ENCODE assay signal across 14 cellular contexts in the genomic region with DNA sequence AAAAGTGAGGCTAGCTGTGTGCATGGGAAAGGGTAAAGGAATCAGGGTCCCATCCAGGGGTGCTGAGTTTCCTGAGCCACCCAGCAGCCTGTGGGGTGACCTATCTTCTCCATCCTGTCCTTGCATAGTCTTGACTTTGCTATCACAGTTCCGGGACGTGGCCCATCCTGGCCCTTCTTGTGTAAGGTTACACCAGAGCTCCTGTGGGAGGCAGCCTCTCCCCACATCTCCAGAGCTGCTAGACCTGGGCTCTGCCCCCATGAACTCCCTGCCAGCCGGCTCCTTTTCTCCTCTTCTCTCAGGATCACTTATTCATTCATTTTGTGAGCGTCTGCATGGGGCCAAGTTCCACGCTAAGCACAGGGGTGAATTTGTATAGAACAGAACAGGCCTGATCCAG.
DNase-seq lines count a peak whose midpoint lies in the region; TF ChIP-seq lines count a peak whose summit lies in the region.
"Had no signal": no experiment of that assay in that cellular context is flagged by ENCODE, and none has a peak within 500 bp of the region (broad histone marks: within the 10 kb centered on the region; RNA-seq: fewer than 3 reads in every experiment).

No MANE protein-coding gene starts in this region.

- no peak for TF ChIP-seq POLR2A in breast epithelium (IDR thresholded peaks at IDR 0.05)

- no peak overlapping the region for H3K27ac ChIP-seq in breast epithelium
- H3K27ac ChIP-seq in SJSA1 = no peak overlapping the region
- H3K27ac ChIP-seq: KMS-11, Peyer's patch, upper lobe of left lung had no signal

- no peaks in the 10 kb centered on the region for H3K4me1 ChIP-seq in breast epithelium
- H3K4me1 ChIP-seq in SJSA1 (replicated peaks) = peaks cover 35% of the 10 kb centered on the region
- H3K4me1 ChIP-seq: upper lobe of left lung had no signal

- no peak overlapping the region for H3K27ac Mint-ChIP-seq in MCF 10A (ENCODE audit: low read depth, unreplicated experiment)
- H3K27ac Mint-ChIP-seq: CD8-positive, alpha-beta memory T cell; mesothelial cell of epicardium had no signal

- no peaks in the 10 kb centered on the region for H3K27me3 Mint-ChIP-seq in MCF 10A (ENCODE audit: insufficient read depth, unreplicated experiment)

- H3K4me3 ChIP-seq in breast epithelium = no peak overlapping the region
- no peak overlapping the region for H3K4me3 ChIP-seq in SJSA1
- H3K4me3 ChIP-seq in fibroblast of mammary gland (ENCODE audit: control insufficient read depth, low read depth, low read length) = no peak overlapping the region
- H3K4me3 ChIP-seq: Peyer's patch, upper lobe of left lung had no signal

- DNase-seq in MCF 10A (ENCODE audit: unreplicated experiment) (peak; percentile 23), breast epithelium (ENCODE audit: low spot score in 2 of 2) (no peak), SJSA1 (ENCODE audit: low read depth in 1 of 2, low spot score in 2 of 2) (peak; percentile 32 to 55), fibroblast of mammary gland (ENCODE audit: low read depth) (peak; percentile 68), NCI-H446 (lab: John Stamatoyannopoulos, UW) (no peak), posterior cingulate gyrus (no peak), GM19238 (ENCODE audit: insufficient read length, low spot score) (no peak)
- peak; percentile 27 for DNase-seq in stimulated activated CD8-positive, alpha-beta memory T cell treated with anti-CD3 and anti-CD28 coated beads, Interleukin-4, amount 100 ng/mL, for 48 hours
- DNase-seq: activated CD8-positive, alpha-beta memory T cell treated with anti-CD3 and anti-CD28 coated beads, Interleukin-2, amount 50 U/mL, for 4 hours; CD8-positive, alpha-beta memory T cell; Peyer's patch; upper lobe of left lung had no signal

- TF ChIP-seq CTCF in MCF 10A (IDR thresholded peaks at IDR 0.05; ENCODE audit: unreplicated experiment) (no peak), breast epithelium (IDR thresholded peaks at IDR 0.05) (no peak), fibroblast of mammary gland (conservative IDR thresholded peaks at IDR 0.05; ENCODE audit: control insufficient read depth, insufficient read depth, low read depth, low read length) (peak; percentile 55)

- H3K9me3 ChIP-seq in breast epithelium (no peaks in the 10 kb centered on the region), SJSA1 (replicated peaks) (no peaks in the 10 kb centered on the region)
- H3K9me3 ChIP-seq: Peyer's patch, upper lobe of left lung had no signal

- H3K4me3 Mint-ChIP-seq in MCF 10A (ENCODE audit: unreplicated experiment) = no peak overlapping the region
- H3K4me3 Mint-ChIP-seq: CD8-positive, alpha-beta memory T cell; mesothelial cell of epicardium had no signal

- peaks cover 62% of the 10 kb centered on the region for H3K9me3 Mint-ChIP-seq in MCF 10A (ENCODE audit: unreplicated experiment)
- H3K9me3 Mint-ChIP-seq: mesothelial cell of epicardium had no signal

- POLR2A ChIA-PET in MCF 10A (lab: Yijun Ruan, JAX) = no interaction called here

- CTCF ChIA-PET in MCF 10A (lab: Yijun Ruan, JAX) = no interaction called here

- H3K4me1 Mint-ChIP-seq in MCF 10A (ENCODE audit: insufficient read depth, unreplicated experiment) = no peaks in the 10 kb centered on the region

- H3K36me3 Mint-ChIP-seq in MCF 10A (ENCODE audit: insufficient read depth, unreplicated experiment) = no peaks in the 10 kb centered on the region
- H3K36me3 Mint-ChIP-seq: CD8-positive, alpha-beta memory T cell; mesothelial cell of epicardium had no signal

- intact Hi-C loops in MCF 10A (cut with micrococcal nuclease) = no loop called here
- intact Hi-C loops in breast epithelium (cut with DNase I; ENCODE audit: low total_unique reads) = no loop called here
- intact Hi-C loops in posterior cingulate gyrus (cut with DNase I) = no loop called here

- H3K36me3 ChIP-seq in breast epithelium = no peaks in the 10 kb centered on the region
- no peaks in the 10 kb centered on the region for H3K36me3 ChIP-seq in SJSA1
- H3K36me3 ChIP-seq: Peyer's patch, upper lobe of left lung had no signal

- H3K27me3 ChIP-seq in breast epithelium (peaks cover 0 to 4% of the 10 kb centered on the region in 2 donors), SJSA1 (replicated peaks) (no peaks in the 10 kb centered on the region)
- H3K27me3 ChIP-seq: Peyer's patch, upper lobe of left lung had no signal

- BruUV-seq in MCF 10A (replicated peaks; lab: Mats Ljungman, UMichigan) = no TSS peak

Comparison
In these comparisons a context has a peak if more than half of its experiments do, and no peak if none do; other contexts are left out.
1. DNase-seq: peak in MCF 10A (single experiment), SJSA1 (2 of 2), fibroblast of mammary gland (single experiment) and stimulated activated CD8-positive, alpha-beta memory T cell treated with anti-CD3 and anti-CD28 coated beads, Interleukin-4, amount 100 ng/mL, for 48 hours (single experiment); none in breast epithelium (0 of 2), NCI-H446 (0 of 2), posterior cingulate gyrus (0 of 10) and GM19238 (single experiment).